In genomic region chr3:58630081-58630709, GRCh38 we compare ENCODE assay signal across 8 cellular contexts. TPM values are rescaled to one million over a fixed set of nuclear protein-coding genes. Genes with fewer than 3 reads are reported as not detected.
DNase-seq lines count a peak whose midpoint lies in the region; ATAC-seq, FAIRE-seq and TF ChIP-seq lines count a peak whose summit lies in the region.

No MANE protein-coding gene starts in this region.

- DNase-seq in HS-5 (ENCODE audit: low read depth) (peak; percentile 37), SJCRH30 (peak; percentile 60 to 82), Right ventricle myocardium inferior (ENCODE audit: missing footprints) (no peak), posterior cingulate gyrus (peak in 8 of 10 donors; percentile 35 to 88 (median 75)), urothelium cell line (ENCODE audit: low spot score) (peak; percentile 73)
- DNase-seq in activated naive CD4-positive, alpha-beta T cell treated with anti-CD3 and anti-CD28 coated beads for 36 hours = peak; percentile 81

- H3K4me2 ChIP-seq in DOHH2 (ENCODE audit: low read length) = peak overlapping the region; percentile 52

- peak; percentile 92 for TF ChIP-seq CTCF in DOHH2 (IDR thresholded peaks at IDR 0.05; ENCODE audit: low read depth, low read length, poor library complexity, severe bottlenecking)

- peak; percentile 49 for ATAC-seq in Right ventricle myocardium inferior
- ATAC-seq in GM21825 (IDR thresholded peaks at IDR 0.05; ENCODE audit: unreplicated experiment) = no peak

- no peaks in the 10 kb centered on the region for H3K79me2 ChIP-seq in DOHH2 (ENCODE audit: control insufficient read depth, low read length)

- no peaks in the 10 kb centered on the region for H3K4me1 Mint-ChIP-seq in activated naive CD4-positive, alpha-beta T cell treated with anti-CD3 and anti-CD28 coated beads for 36 hours (ENCODE audit: low read depth)

- peak; percentile 17 for FAIRE-seq in urothelium cell line (lab: Jason Lieb, UNC)

- H3K36me3 ChIP-seq in DOHH2 (ENCODE audit: control insufficient read depth, low read length) = no peaks in the 10 kb centered on the region
- H3K36me3 ChIP-seq in SJCRH30 = no peaks in the 10 kb centered on the region

- H3K27ac Mint-ChIP-seq in activated naive CD4-positive, alpha-beta T cell treated with anti-CD3 and anti-CD28 coated beads for 36 hours = no peak overlapping the region

- H3K9me3 ChIP-seq in DOHH2 (ENCODE audit: control insufficient read depth, insufficient read depth, low read length) (no peaks in the 10 kb centered on the region), SJCRH30 (replicated peaks) (no peaks in the 10 kb centered on the region)

- no peaks in the 10 kb centered on the region for H4K20me1 ChIP-seq in DOHH2 (ENCODE audit: control insufficient read depth, insufficient read depth, low read depth, low read length)

- H3K4me3 ChIP-seq in DOHH2 (ENCODE audit: low read length) (no peak overlapping the region), SJCRH30 (no peak overlapping the region)

- H3F3A ChIP-seq in DOHH2 (ENCODE audit: control insufficient read depth, insufficient read depth) = no peaks in the 10 kb centered on the region

- no peak overlapping the region for H3K4me3 Mint-ChIP-seq in activated naive CD4-positive, alpha-beta T cell treated with anti-CD3 and anti-CD28 coated beads for 36 hours

- CTCF ChIA-PET in activated naive CD4-positive, alpha-beta T cell treated with anti-CD3 and anti-CD28 coated beads for 36 hours (lab: Charles Lee) = interaction anchor here (0.5 to 11.1 kb wide), 23 partner anchors 9 to 452 kb away, joined by 3 to 256 read pairs (median 4); partner anchors contain the start of genes FAM107A, HTD2 and RPP14

- H3K36me3 Mint-ChIP-seq in activated naive CD4-positive, alpha-beta T cell treated with anti-CD3 and anti-CD28 coated beads for 36 hours (ENCODE audit: low read depth) = no peaks in the 10 kb centered on the region

- peaks cover 29% of the 10 kb centered on the region for H3K27me3 ChIP-seq in DOHH2 (ENCODE audit: control insufficient read depth, low read length)
- H3K27me3 ChIP-seq in SJCRH30 = no peaks in the 10 kb centered on the region

- H3K9me2 ChIP-seq in DOHH2 (replicated peaks; ENCODE audit: control insufficient read depth, low read length) = no peaks in the 10 kb centered on the region

- no peaks in the 10 kb centered on the region for H3K27me3 Mint-ChIP-seq in activated naive CD4-positive, alpha-beta T cell treated with anti-CD3 and anti-CD28 coated beads for 36 hours (ENCODE audit: low read depth)

- no peak overlapping the region for H3K27ac ChIP-seq in DOHH2 (ENCODE audit: low read depth, low read length)
- H3K27ac ChIP-seq in SJCRH30 = no peak overlapping the region

- intact Hi-C loops in activated naive CD4-positive, alpha-beta T cell treated with anti-CD3 and anti-CD28 coated beads for 36 hours (cut with micrococcal nuclease) = loop anchor here (1.0 kb wide), 6 partner anchors 62 to 443 kb away; partner anchors contain the start of genes HTD2 and RPP14
- intact Hi-C loops in Right ventricle myocardium inferior (cut with DNase I) (loop anchor here (1.0 to 5.0 kb wide), 2 partner anchors 62 to 308 kb away; no protein-coding TSS in a partner anchor), posterior cingulate gyrus (cut with DNase I) (loop anchor here (1.0 to 2.0 kb wide), 2 partner anchors 62 to 323 kb away; partner anchors contain the start of genes HTD2 and RPP14)

- H3K4me1 ChIP-seq in DOHH2 (ENCODE audit: control insufficient read depth, low read length) (peaks cover 6% of the 10 kb centered on the region), SJCRH30 (peaks cover 36% of the 10 kb centered on the region)

- H3K9me3 Mint-ChIP-seq in activated naive CD4-positive, alpha-beta T cell treated with anti-CD3 and anti-CD28 coated beads for 36 hours = no peaks in the 10 kb centered on the region

RNA-seq across cellular contexts. Expression of gene FAM3D, which starts 36.4 kb away (rescaled TPM):
- not detected in 2 replicates for total RNA-seq in SJCRH30 (2014; rRNA removed; shearing (Covaris generic))
- total RNA-seq in activated naive CD4-positive, alpha-beta T cell treated with anti-CD3 and anti-CD28 coated beads for 36 hours = not detected
- total RNA-seq in Right ventricle myocardium inferior = not detected

RNA-seq across cellular contexts. Expression of gene FAM107A, which starts 53.0 kb away (rescaled TPM):
- 2.0 and 2.6 TPM in 2 replicates for total RNA-seq in SJCRH30 (2014; rRNA removed; shearing (Covaris generic))
- not detected for total RNA-seq in activated naive CD4-positive, alpha-beta T cell treated with anti-CD3 and anti-CD28 coated beads for 36 hours
- total RNA-seq in Right ventricle myocardium inferior = 82.9 TPM

Comparison
In these comparisons a context has a peak if more than half of its experiments do, and no peak if none do; other contexts are left out.
1. RNA of gene FAM107A, which starts 53.0 kb away (total RNA-seq): 82.9 TPM in Right ventricle myocardium inferior (single experiment); 2.0 to 2.6 TPM in SJCRH30 and not detected in activated naive CD4-positive, alpha-beta T cell treated with anti-CD3 and anti-CD28 coated beads for 36 hours; every median in the first group is over 10 times any median in the second.